ENCODE assay signal across 8 cellular contexts in genomic region chr17:31321481-31321880, GRCh38. TPM values are rescaled to one million over a fixed set of nuclear protein-coding genes. Genes with fewer than 3 reads are reported as not detected.
A peak's percentile ranks its signal among the peaks of the same experiment; 100 is the strongest.
DNase-seq lines count a peak whose midpoint lies in the region; ATAC-seq and TF ChIP-seq lines count a peak whose summit lies in the region.

TSS of gene EVI2A (minus strand) at chr17:31321622. CDS start at chr17:31319013, 2,609 bp downstream.

- H4K20me1 ChIP-seq in Karpas-422 (ENCODE audit: insufficient read depth, low read depth, low read length) = no peaks in the 10 kb centered on the region

- no peak within 1 kb of the TSS for H3K4me2 ChIP-seq in Karpas-422 (ENCODE audit: low read depth, low read length, poor library complexity, severe bottlenecking)

- H3K36me3 Mint-ChIP-seq in naive B cell (peaks cover 0 to 6% of the 10 kb centered on the region in 2 donors), progenitor cell of endocrine pancreas (ENCODE audit: insufficient read depth) (peaks cover 3% of the 10 kb centered on the region)

- peaks cover 30 to 37% (median 31%) of the 10 kb centered on the region in 3 donors for H3K4me1 Mint-ChIP-seq in naive B cell
- peaks cover 8% of the 10 kb centered on the region for H3K4me1 Mint-ChIP-seq in progenitor cell of endocrine pancreas (ENCODE audit: low read depth)

- no peaks in the 10 kb centered on the region for H3K27me3 ChIP-seq in Karpas-422 (ENCODE audit: low read length)

- no peaks in the 10 kb centered on the region for H3K9me3 Mint-ChIP-seq in naive B cell
- no peaks in the 10 kb centered on the region for H3K9me3 Mint-ChIP-seq in progenitor cell of endocrine pancreas (ENCODE audit: low read depth)

- H3K9me2 ChIP-seq in Karpas-422 (replicated peaks; ENCODE audit: insufficient read depth, low read length) = no peaks in the 10 kb centered on the region

- H2AFZ ChIP-seq in Karpas-422 (ENCODE audit: low read length) = no peak within 1 kb of the TSS

- peak; percentile 56 to 63 for ATAC-seq in naive B cell (ENCODE audit: low read depth in 2 of 2)
- ATAC-seq in GM18873 (IDR thresholded peaks at IDR 0.05; ENCODE audit: low FRiP score, unreplicated experiment) = no peak

- H3K4me1 ChIP-seq in Karpas-422 (ENCODE audit: low read length) = peaks cover 52% of the 10 kb centered on the region

- H3K27me3 Mint-ChIP-seq in naive B cell = no peaks in the 10 kb centered on the region
- H3K27me3 Mint-ChIP-seq in progenitor cell of endocrine pancreas = no peaks in the 10 kb centered on the region

- no peak within 1 kb of the TSS for H3K9ac ChIP-seq in Karpas-422 (ENCODE audit: low read length)

- DNase-seq in EH (ENCODE audit: low read depth) (peak; percentile 86), Karpas-422 (peak; percentile 62), dedifferentiated amniotic fluid mesenchymal stem cell (ENCODE audit: extremely low spot score) (peak; percentile 56), naive B cell (peak; percentile 63), stromal cell of bone marrow (ENCODE audit: low read depth) (peak; percentile 83), progenitor cell of endocrine pancreas (ENCODE audit: low spot score, unreplicated experiment) (no peak)
- DNase-seq in activated CD4-positive, alpha-beta T cell treated with anti-CD3 and anti-CD28 coated beads, Interleukin-2, amount 50 U/mL, for 1 hour = peak; percentile 69

- H3K4me3 Mint-ChIP-seq in naive B cell (peak within 1 kb of the TSS; percentile 78 to 93 (median 88)), progenitor cell of endocrine pancreas (ENCODE audit: low read depth) (no peak within 1 kb of the TSS)

- H3K79me2 ChIP-seq in Karpas-422 (ENCODE audit: low read length) = peaks cover 27% of the 10 kb centered on the region

- no peak for TF ChIP-seq CTCF in progenitor cell of endocrine pancreas (IDR thresholded peaks at IDR 0.05; ENCODE audit: unreplicated experiment)

- H3K4me3 ChIP-seq in Karpas-422 (ENCODE audit: low read length) = no peak within 1 kb of the TSS

- peaks cover 3% of the 10 kb centered on the region; the same call in 1 of the 2 replicates for H3K36me3 ChIP-seq in Karpas-422 (ENCODE audit: insufficient read depth, low read length)

- H3K27ac ChIP-seq in Karpas-422 (ENCODE audit: low read length) = peak within 1 kb of the TSS; percentile 99

- no peaks in the 10 kb centered on the region for H3K9me3 ChIP-seq in Karpas-422 (ENCODE audit: low read length)

- H3K27ac Mint-ChIP-seq in naive B cell = peak within 1 kb of the TSS; percentile 78 to 95 (median 91)
- H3K27ac Mint-ChIP-seq in progenitor cell of endocrine pancreas = no peak within 1 kb of the TSS

RNA-seq across cellular contexts. Expression of gene EVI2A, which starts in this region (rescaled TPM):
- total RNA-seq in Karpas-422 (2014; rRNA removed; shearing (Covaris generic); ENCODE audit: low replicate concordance) = not detected in 2 replicates
- polyA plus RNA-seq in naive B cell (ENCODE audit: low read depth in 6 of 6) = 10 to 100 TPM in 5 of 6 donors, 1 to 10 TPM in 1; 6.0 to 19.7 (median 13.3) TPM
- total RNA-seq in progenitor cell of endocrine pancreas = not detected in 2 replicates

Comparison
In these comparisons a context has a peak if more than half of its experiments do, and no peak if none do; other contexts are left out.
1. Peak in DNase-seq and H3K27ac ChIP-seq in Karpas-422; RNA of the gene not detected or under 1 TPM.